ENCODE assay signal across 8 cellular contexts in genomic region chrX:97039363-97040029, GRCh38.
DNase-seq lines count a peak whose midpoint lies in the region; ATAC-seq and TF ChIP-seq lines count a peak whose summit lies in the region.

No MANE protein-coding gene starts in this region.

- DNase-seq in GM03348 (ENCODE audit: low spot score) (peak; percentile 1), mammary epithelial cell (peak; percentile 9), testis (peak; percentile 41), KBM-7 (no peak), inferior parietal cortex (ENCODE audit: extremely low spot score) (no peak)
- no peak for DNase-seq in stimulated activated CD4-positive, alpha-beta T cell treated with anti-CD3 and anti-CD28 coated beads, Interleukin-4, amount 100 ng/mL, for 4 hours

- no peak overlapping the region for H2AFZ ChIP-seq in mammary epithelial cell (ENCODE audit: low read depth, low read length)

- dilution Hi-C loops in mammary epithelial cell (cut with HindIII; ENCODE audit: low sequenced_read_pairs): no loop called here

- TF ChIP-seq POLR2A in testis (IDR thresholded peaks at IDR 0.05): no peak

- H3K4me3 ChIP-seq in mammary epithelial cell (replicated peaks in 1 of 3; ENCODE audit: insufficient read depth in 1 of 3, low read depth in 2 of 3, low read length in 3 of 3): no peak overlapping the region
- no peak overlapping the region for H3K4me3 ChIP-seq in testis

- H3K27ac ChIP-seq in mammary epithelial cell (ENCODE audit: insufficient read depth, low read depth, low read length) (no peak overlapping the region), testis (no peak overlapping the region)

- CTCF ChIA-PET in mammary epithelial cell (lab: Charles Lee; ENCODE audit: low non-redundant PET): no interaction called here

- no peaks in the 10 kb centered on the region for H3K4me1 ChIP-seq in mammary epithelial cell (ENCODE audit: insufficient read depth, low read length)
- H3K4me1 ChIP-seq in testis: no peaks in the 10 kb centered on the region

- WGBS in mammary epithelial cell (ENCODE audit: low coverage, missing lambda C conversion rate): 30% methylated on average over 3 of the region's 4 CpGs
- WGBS in testis, 2 donors: 34 to 63% methylated on average over 4 of the region's 4 CpGs

- ATAC-seq in GM19455 (IDR thresholded peaks at IDR 0.05; ENCODE audit: unreplicated experiment) (peak; percentile 89), HG03378 (IDR thresholded peaks at IDR 0.05; ENCODE audit: unreplicated experiment) (peak; percentile 95)

- H3K79me2 ChIP-seq in mammary epithelial cell (ENCODE audit: insufficient read depth, low read length): no peaks in the 10 kb centered on the region

- H3K9me3 ChIP-seq in mammary epithelial cell (replicated peaks; ENCODE audit: insufficient read depth, low read length) (no peaks in the 10 kb centered on the region), testis (no peaks in the 10 kb centered on the region)

- H3K36me3 ChIP-seq in mammary epithelial cell (ENCODE audit: insufficient read depth, low read length): no peaks in the 10 kb centered on the region
- no peaks in the 10 kb centered on the region for H3K36me3 ChIP-seq in testis (ENCODE audit: low read depth, missing control alignments)

- TF ChIP-seq CTCF in mammary epithelial cell (conservative IDR thresholded peaks at IDR 0.05 in 1 of 2, IDR thresholded peaks at IDR 0.05 in 1 of 2; ENCODE audit: extremely low read depth in 1 of 2, insufficient read depth in 1 of 2, low read depth in 1 of 2, low read length in 2 of 2) (no peak), testis (IDR thresholded peaks at IDR 0.05) (no peak)

- in situ Hi-C loops in mammary epithelial cell (cut with MboI; ENCODE audit: low sequenced_read_pairs in 2 of 2) (no loop called here), KBM-7 (cut with MboI; ENCODE audit: low pct_unique_long_range_greater_than_20kb, low sequenced_read_pairs) (no loop called here)

- no TSS peak for BruUV-seq in mammary epithelial cell (replicated peaks; lab: Mats Ljungman, UMichigan)

- intact Hi-C loops in mammary epithelial cell (cut with micrococcal nuclease): no loop called here
- intact Hi-C loops in testis (cut with DNase I; ENCODE audit: low total_unique reads): no loop called here

- no peaks in the 10 kb centered on the region for H4K20me1 ChIP-seq in mammary epithelial cell (ENCODE audit: insufficient read depth, low read length)

- no peak overlapping the region for H3K4me2 ChIP-seq in mammary epithelial cell (ENCODE audit: insufficient read depth, low read depth, low read length)

- peaks cover 2% of the 10 kb centered on the region for H3K27me3 ChIP-seq in mammary epithelial cell (ENCODE audit: insufficient read depth, low read length)
- no peaks in the 10 kb centered on the region for H3K27me3 ChIP-seq in testis

- H3K9ac ChIP-seq in mammary epithelial cell (ENCODE audit: insufficient read depth, low read length): no peak overlapping the region

Comparison
In these comparisons a context has a peak if more than half of its experiments do, and no peak if none do; other contexts are left out.
1. DNase-seq: peak in GM03348 (single experiment), mammary epithelial cell (single experiment) and testis (single experiment); none in KBM-7 (single experiment), inferior parietal cortex (single experiment) and stimulated activated CD4-positive, alpha-beta T cell treated with anti-CD3 and anti-CD28 coated beads, Interleukin-4, amount 100 ng/mL, for 4 hours (0 of 2).